Comparison of ENCODE assay signal across 17 cellular contexts in genomic region chr6:104855507-104855906, GRCh38. TPM values are rescaled to one million over a fixed set of nuclear protein-coding genes. Genes with fewer than 3 reads are reported as not detected.
A peak's percentile ranks its signal among the peaks of the same experiment; 100 is the strongest.
DNase-seq lines count a peak whose midpoint lies in the region; ATAC-seq and TF ChIP-seq lines count a peak whose summit lies in the region.
"Had no signal": no experiment of that assay in that cellular context is flagged by ENCODE, and none has a peak within 500 bp of the region (broad histone marks: within the 10 kb centered on the region; RNA-seq: fewer than 3 reads in every experiment).

No MANE protein-coding gene starts in this region.

- peak; percentile 18 for DNase-seq in GM04503 (ENCODE audit: low read depth)
- DNase-seq in RKO (ENCODE audit: low spot score), result peak; percentile 35
- peak; percentile 74 for DNase-seq in fibroblast of peridontal ligament (ENCODE audit: extremely low read depth)
- DNase-seq in smooth muscle cell (lab: John Stamatoyannopoulos, UW; ENCODE audit: unreplicated experiment), result no peak
- no peak for DNase-seq in DMS 273 treated with DMSO at 0.1 percent for 48 hours (lab: John Stamatoyannopoulos, UW)
- no peak for DNase-seq in immature natural killer cell
- DNase-seq: brain microvascular endothelial cell, left ventricle myocardium inferior, MM.1S, natural killer cell, NCI-H774, sigmoid colon, T-helper 9 cell had no signal

- no peak overlapping the region for H3K9ac ChIP-seq in smooth muscle cell (ENCODE audit: low read depth)

- no peaks in the 10 kb centered on the region for H3K27me3 ChIP-seq in smooth muscle cell (ENCODE audit: low read depth)
- H3K27me3 ChIP-seq: brain microvascular endothelial cell, hepatocyte, sigmoid colon had no signal

- H3K4me2 ChIP-seq in smooth muscle cell, result peak overlapping the region; percentile 40
- H3K4me2 ChIP-seq: hepatocyte had no signal

- H2AFZ ChIP-seq in smooth muscle cell (ENCODE audit: low read depth), result no peak overlapping the region
- H2AFZ ChIP-seq: hepatocyte had no signal

- no peak overlapping the region for H3K4me3 Mint-ChIP-seq in immature natural killer cell
- H3K4me3 Mint-ChIP-seq: natural killer cell; stimulated activated naive CD8-positive, alpha-beta T cell treated with anti-CD3 and anti-CD28 coated beads, Interleukin-15, Interleukin-2, amounts not matched to agents 100 ng/mL and 50 ng/mL, for 24 hours had no signal

- H3F3A ChIP-seq in smooth muscle cell (ENCODE audit: low read depth), result peaks cover 3% of the 10 kb centered on the region

- TF ChIP-seq CTCF in smooth muscle cell (IDR thresholded peaks at IDR 0.05; ENCODE audit: borderline replicate concordance, insufficient read depth, poor library complexity, severe bottlenecking), result no peak

- peak overlapping the region; percentile 60 for H3K27ac ChIP-seq in smooth muscle cell (ENCODE audit: low read depth)
- H3K27ac ChIP-seq: brain microvascular endothelial cell, hepatocyte, left ventricle myocardium inferior, sigmoid colon had no signal

- 5% methylated on average over 2 of the region's 2 CpGs for WGBS in smooth muscle cell (ENCODE audit: low lambda C conversion rate)

- H3K4me1 ChIP-seq in smooth muscle cell (ENCODE audit: low read depth), result peaks cover 11% of the 10 kb centered on the region

- peaks cover 57% of the 10 kb centered on the region for H3K79me2 ChIP-seq in smooth muscle cell (ENCODE audit: low read depth)

- no peak overlapping the region for H3K27ac Mint-ChIP-seq in immature natural killer cell
- H3K27ac Mint-ChIP-seq: natural killer cell; stimulated activated naive CD8-positive, alpha-beta T cell treated with anti-CD3 and anti-CD28 coated beads, Interleukin-15, Interleukin-2, amounts not matched to agents 100 ng/mL and 50 ng/mL, for 24 hours had no signal

- peaks cover 0 to 2% (median 0%) of the 10 kb centered on the region in 3 donors for H3K27me3 Mint-ChIP-seq in immature natural killer cell (ENCODE audit: low read depth in 3 of 3)
- H3K27me3 Mint-ChIP-seq: stimulated activated naive CD8-positive, alpha-beta T cell treated with anti-CD3 and anti-CD28 coated beads, Interleukin-15, Interleukin-2, amounts not matched to agents 100 ng/mL and 50 ng/mL, for 24 hours had no signal

- H3K9me3 Mint-ChIP-seq in immature natural killer cell, result no peaks in the 10 kb centered on the region
- H3K9me3 Mint-ChIP-seq: natural killer cell; stimulated activated naive CD8-positive, alpha-beta T cell treated with anti-CD3 and anti-CD28 coated beads, Interleukin-15, Interleukin-2, amounts not matched to agents 100 ng/mL and 50 ng/mL, for 24 hours had no signal

- H3K4me1 Mint-ChIP-seq in immature natural killer cell, result peaks cover 16 to 23% of the 10 kb centered on the region in 2 donors

- no peak for ATAC-seq in GM18498 (IDR thresholded peaks at IDR 0.05; ENCODE audit: unreplicated experiment)
- ATAC-seq: natural killer cell had no signal

- H3K4me3 ChIP-seq in smooth muscle cell, result no peak overlapping the region
- H3K4me3 ChIP-seq: HAP-1, hepatocyte, left ventricle myocardium inferior, sigmoid colon had no signal

- H4K20me1 ChIP-seq in smooth muscle cell (ENCODE audit: low read depth), result peaks cover 36% of the 10 kb centered on the region

- peaks cover 4 to 10% (median 9%) of the 10 kb centered on the region in 3 donors for H3K36me3 Mint-ChIP-seq in immature natural killer cell
- H3K36me3 Mint-ChIP-seq: natural killer cell had no signal

- no peaks in the 10 kb centered on the region for H3K9me3 ChIP-seq in smooth muscle cell (replicated peaks; ENCODE audit: low read depth)
- H3K9me3 ChIP-seq: HAP-1, left ventricle myocardium inferior, sigmoid colon had no signal

- no peaks in the 10 kb centered on the region for H3K36me3 ChIP-seq in smooth muscle cell (ENCODE audit: low read depth)
- H3K36me3 ChIP-seq: brain microvascular endothelial cell had no signal

RNA-seq across cellular contexts. Expression of gene HACE1, which starts 4.2 kb away (rescaled TPM):
- total RNA-seq in smooth muscle cell, result 21.7 and 31.2 TPM in 2 replicates
- polyA plus RNA-seq in smooth muscle cell (7.1 and 7.5 TPM in 2 replicates), immature natural killer cell (1 to 10 TPM; 3.3 to 7.3 (median 6.0) TPM)

Comparison
In these comparisons a context has a peak if more than half of its experiments do, and no peak if none do; other contexts are left out.
1. DNase-seq: peak in GM04503 (single experiment), RKO (single experiment) and fibroblast of peridontal ligament (single experiment); none in smooth muscle cell (single experiment), DMS 273 treated with DMSO at 0.1 percent for 48 hours (single experiment) and immature natural killer cell (0 of 3).